In the genomic region with DNA sequence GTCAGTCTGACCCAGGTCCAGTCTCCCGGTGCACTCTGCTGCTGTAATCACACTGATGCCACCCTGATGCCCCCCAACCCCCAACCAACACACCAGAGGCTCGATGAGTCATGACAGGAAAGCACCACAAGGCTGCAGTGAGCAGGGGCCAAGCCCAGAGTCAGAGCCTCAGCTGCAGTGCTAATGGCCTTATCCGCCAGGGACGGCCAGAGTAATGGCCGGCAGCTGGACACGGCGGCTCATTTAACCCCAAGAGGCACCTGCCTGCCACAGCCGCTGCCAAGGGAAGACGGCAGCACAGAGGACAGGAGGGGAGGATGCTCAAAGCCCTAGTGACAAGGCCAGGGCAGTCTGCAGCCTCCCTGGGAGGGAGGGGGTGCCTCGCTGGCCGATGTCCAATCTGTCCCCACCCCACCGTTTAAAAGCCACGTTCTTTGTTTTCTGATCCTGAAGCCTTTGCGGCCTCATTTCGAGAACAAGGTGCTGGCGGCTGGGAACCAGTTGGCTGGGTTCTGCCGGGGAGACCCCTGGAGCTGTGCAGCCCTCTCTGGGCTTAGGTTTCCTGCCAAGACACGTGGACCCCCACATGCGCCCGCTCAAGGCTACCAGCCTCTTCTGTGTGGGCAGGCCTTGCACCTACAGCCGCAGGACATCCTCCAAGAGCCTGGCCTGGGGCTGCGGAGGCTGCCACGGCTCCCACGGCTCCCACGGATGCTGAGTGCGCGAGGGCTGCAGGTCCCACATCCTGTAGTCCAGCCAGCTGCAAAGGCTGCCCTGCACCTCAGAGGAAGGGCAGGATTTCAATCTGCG, we compare ENCODE assay signal across 1 cellular context.
TF ChIP-seq lines count a peak whose summit lies in the region.

No MANE protein-coding gene starts in this region.

TF ChIP-seq in HEK293, 187 proteins besides CTCF, POLR2A, EP300 and RAD21 (continued from another document):
- TF ChIP-seq, protein P1, sequence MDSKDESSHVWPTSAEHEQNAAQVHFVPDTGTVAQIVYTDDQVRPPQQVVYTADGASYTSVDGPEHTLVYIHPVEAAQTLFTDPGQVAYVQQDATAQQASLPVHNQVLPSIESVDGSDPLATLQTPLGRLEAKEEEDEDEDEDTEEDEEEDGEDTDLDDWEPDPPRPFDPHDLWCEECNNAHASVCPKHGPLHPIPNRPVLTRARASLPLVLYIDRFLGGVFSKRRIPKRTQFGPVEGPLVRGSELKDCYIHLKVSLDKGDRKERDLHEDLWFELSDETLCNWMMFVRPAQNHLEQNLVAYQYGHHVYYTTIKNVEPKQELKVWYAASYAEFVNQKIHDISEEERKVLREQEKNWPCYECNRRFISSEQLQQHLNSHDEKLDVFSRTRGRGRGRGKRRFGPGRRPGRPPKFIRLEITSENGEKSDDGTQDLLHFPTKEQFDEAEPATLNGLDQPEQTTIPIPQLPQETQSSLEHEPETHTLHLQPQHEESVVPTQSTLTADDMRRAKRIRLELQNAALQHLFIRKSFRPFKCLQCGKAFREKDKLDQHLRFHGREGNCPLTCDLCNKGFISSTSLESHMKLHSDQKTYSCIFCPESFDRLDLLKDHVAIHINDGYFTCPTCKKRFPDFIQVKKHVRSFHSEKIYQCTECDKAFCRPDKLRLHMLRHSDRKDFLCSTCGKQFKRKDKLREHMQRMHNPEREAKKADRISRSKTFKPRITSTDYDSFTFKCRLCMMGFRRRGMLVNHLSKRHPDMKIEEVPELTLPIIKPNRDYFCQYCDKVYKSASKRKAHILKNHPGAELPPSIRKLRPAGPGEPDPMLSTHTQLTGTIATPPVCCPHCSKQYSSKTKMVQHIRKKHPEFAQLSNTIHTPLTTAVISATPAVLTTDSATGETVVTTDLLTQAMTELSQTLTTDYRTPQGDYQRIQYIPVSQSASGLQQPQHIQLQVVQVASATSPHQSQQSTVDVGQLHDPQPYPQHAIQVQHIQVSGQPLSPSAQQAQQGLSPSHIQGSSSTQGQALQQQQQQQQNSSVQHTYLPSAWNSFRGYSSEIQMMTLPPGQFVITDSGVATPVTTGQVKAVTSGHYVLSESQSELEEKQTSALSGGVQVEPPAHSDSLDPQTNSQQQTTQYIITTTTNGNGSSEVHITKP (tag by site-specific recombination; IDR thresholded peaks at IDR 0.05) = peak; percentile 88
- TF ChIP-seq GLIS2 (tag by site-specific recombination; IDR thresholded peaks at IDR 0.05) (peak; percentile 38; the same call in 1 of the 2 replicates), EGR2 (tag by site-specific recombination; IDR thresholded peaks at IDR 0.05; ENCODE audit: low read depth) (peak; percentile 68; the same call in 1 of the 2 replicates)
